16 cellular contexts compared by ENCODE assay signal in the genomic region with DNA sequence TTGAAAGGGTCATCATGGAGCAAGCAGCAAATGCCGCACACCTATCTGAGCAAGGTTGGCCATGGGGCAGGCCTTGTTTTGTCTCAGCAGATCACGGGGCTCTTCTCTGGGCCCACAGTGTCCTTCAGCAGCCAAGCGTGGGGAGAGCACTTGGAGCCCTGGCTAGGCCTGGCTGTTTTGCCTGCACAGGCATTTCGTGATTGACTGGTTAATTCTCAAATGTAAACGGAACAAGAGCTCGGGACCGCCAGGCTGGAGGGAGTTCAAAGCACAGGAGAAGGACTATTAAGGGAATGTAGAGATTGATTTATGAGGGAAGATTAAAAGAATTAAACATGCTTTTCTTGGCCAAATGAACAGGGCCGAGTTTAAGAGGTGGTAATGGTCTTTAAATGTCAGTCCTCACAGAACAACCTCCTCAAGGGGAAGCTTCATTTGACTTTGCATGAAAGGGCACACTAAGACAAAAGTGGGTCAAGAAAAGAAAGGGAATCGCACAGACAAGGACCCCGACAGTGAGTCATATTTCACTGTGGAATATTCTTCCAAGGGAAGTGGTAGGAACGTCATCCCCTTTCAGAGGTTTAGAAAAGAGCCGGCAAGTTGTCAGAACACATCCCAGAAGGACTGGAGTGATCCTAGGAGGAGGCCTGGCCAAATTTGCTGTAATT. TPM values are rescaled to one million over a fixed set of nuclear protein-coding genes. Genes with fewer than 3 reads are reported as not detected.
DNase-seq lines count a peak whose midpoint lies in the region; ATAC-seq, FAIRE-seq and TF ChIP-seq lines count a peak whose summit lies in the region.
"Had no signal": no experiment of that assay in that cellular context is flagged by ENCODE, and none has a peak within 500 bp of the region (broad histone marks: within the 10 kb centered on the region; RNA-seq: fewer than 3 reads in every experiment).

No MANE protein-coding gene starts in this region.

- no peak for TF ChIP-seq POLR2A in gastroesophageal sphincter (IDR thresholded peaks at IDR 0.05)

- TF ChIP-seq CTCF in astrocyte (IDR thresholded peaks at IDR 0.05; ENCODE audit: insufficient read depth, low read depth, low read length) (no peak), gastroesophageal sphincter (IDR thresholded peaks at IDR 0.05) (no peak), nephron (IDR thresholded peaks at IDR 0.05; ENCODE audit: unreplicated experiment in 3 of 3) (no peak)

- H3K27ac ChIP-seq in astrocyte (ENCODE audit: low read depth, low read length) (no peak overlapping the region), gastroesophageal sphincter (peak overlapping the region; percentile 74 to 90 (median 77)), urinary bladder (ENCODE audit: low read depth) (peak overlapping the region; percentile 28)

- H3K27ac Mint-ChIP-seq in astrocyte (ENCODE audit: unreplicated experiment): no peak overlapping the region
- peak overlapping the region; percentile 72 to 84 (median 73) for H3K27ac Mint-ChIP-seq in nephron
- H3K27ac Mint-ChIP-seq: activated B cell treated with CpG ODN at 0.5 μM for 24 hours had no signal

- H3K4me1 ChIP-seq in astrocyte (ENCODE audit: insufficient read depth, low read length): peaks cover 6% of the 10 kb centered on the region
- peaks cover 3 to 46% (median 6%) of the 10 kb centered on the region in 3 donors for H3K4me1 ChIP-seq in gastroesophageal sphincter
- peaks cover 3% of the 10 kb centered on the region for H3K4me1 ChIP-seq in urinary bladder (ENCODE audit: insufficient read depth)

- ATAC-seq in gastroesophageal sphincter (peak; percentile 92), HG02678 (IDR thresholded peaks at IDR 0.05; ENCODE audit: unreplicated experiment) (no peak), GM21423 (IDR thresholded peaks at IDR 0.05; ENCODE audit: unreplicated experiment) (no peak), HG03108 (IDR thresholded peaks at IDR 0.05; ENCODE audit: unreplicated experiment) (no peak)

- H3K27me3 ChIP-seq in astrocyte (ENCODE audit: insufficient read depth, low read length): no peaks in the 10 kb centered on the region
- no peaks in the 10 kb centered on the region for H3K27me3 ChIP-seq in gastroesophageal sphincter

- DNase-seq in astrocyte (ENCODE audit: low read depth): peak; percentile 70
- DNase-seq: activated B cell treated with CpG ODN at 0.5 μM for 24 hours; activated naive CD4-positive, alpha-beta T cell treated with anti-CD3 and anti-CD28 coated beads, Interleukin-2, amount 50 U/mL, for 16 hours; CD4-positive, alpha-beta memory T cell; erythroblast; midbrain; NCI-H1105 treated with DMSO at 0.1 percent for 48 hours; NCI-H446 treated with DMSO at 0.1 percent for 48 hours; stimulated activated CD4-positive, alpha-beta T cell treated with anti-CD3 and anti-CD28 coated beads, Interleukin-2, amount 100 ng/mL, for 24 hours had no signal

- H3K4me1 Mint-ChIP-seq in astrocyte (ENCODE audit: low read depth, unreplicated experiment) (no peaks in the 10 kb centered on the region), nephron (peaks cover 41% of the 10 kb centered on the region)
- H3K4me1 Mint-ChIP-seq: activated B cell treated with CpG ODN at 0.5 μM for 24 hours; CD4-positive, alpha-beta memory T cell had no signal

- H3K4me2 ChIP-seq in astrocyte (ENCODE audit: low read length): no peak overlapping the region

- H3K36me3 Mint-ChIP-seq in astrocyte (ENCODE audit: low read depth, unreplicated experiment): no peaks in the 10 kb centered on the region
- H3K36me3 Mint-ChIP-seq in nephron (ENCODE audit: low read depth): peaks cover 20% of the 10 kb centered on the region
- H3K36me3 Mint-ChIP-seq: CD4-positive, alpha-beta memory T cell had no signal

- H3K36me3 ChIP-seq in astrocyte (ENCODE audit: insufficient read depth, low read length) (no peaks in the 10 kb centered on the region), gastroesophageal sphincter (no peaks in the 10 kb centered on the region), urinary bladder (ENCODE audit: insufficient read depth) (no peaks in the 10 kb centered on the region)

- no peak overlapping the region for H3K9ac ChIP-seq in astrocyte (ENCODE audit: low read length)

- H3K4me3 Mint-ChIP-seq in astrocyte (ENCODE audit: unreplicated experiment): no peak overlapping the region
- H3K4me3 Mint-ChIP-seq in nephron: peak overlapping the region in 1 of 3 experiments; percentile 13
- H3K4me3 Mint-ChIP-seq: activated B cell treated with CpG ODN at 0.5 μM for 24 hours; CD4-positive, alpha-beta memory T cell had no signal

- H3K27me3 Mint-ChIP-seq in astrocyte (ENCODE audit: low read depth, unreplicated experiment) (peaks cover 6% of the 10 kb centered on the region), nephron (ENCODE audit: low read depth) (peaks cover 6% of the 10 kb centered on the region)

- H4K20me1 ChIP-seq in astrocyte (ENCODE audit: insufficient read depth, low read length): no peaks in the 10 kb centered on the region

- 16 to 26% methylated on average over 8 to 10 of the region's 12 CpGs for WGBS in gastroesophageal sphincter (ENCODE audit: low coverage in 1 of 2), 2 donors
- WGBS in urinary bladder: 23% methylated on average over 12 of the region's 12 CpGs

- peak overlapping the region; percentile 31 for H2AFZ ChIP-seq in astrocyte (ENCODE audit: low read depth, low read length)

- H3K4me3 ChIP-seq in astrocyte (ENCODE audit: insufficient read depth, low read depth, low read length): no peak overlapping the region
- no peak overlapping the region for H3K4me3 ChIP-seq in gastroesophageal sphincter
- no peak overlapping the region for H3K4me3 ChIP-seq in urinary bladder (ENCODE audit: low read depth, low read length)

- no peak for TF ChIP-seq EP300 in gastroesophageal sphincter (IDR thresholded peaks at IDR 0.05)

- no peaks in the 10 kb centered on the region for H3K9me3 Mint-ChIP-seq in astrocyte (ENCODE audit: unreplicated experiment)
- peaks cover 9% of the 10 kb centered on the region for H3K9me3 Mint-ChIP-seq in nephron
- H3K9me3 Mint-ChIP-seq: activated B cell treated with CpG ODN at 0.5 μM for 24 hours; CD4-positive, alpha-beta memory T cell had no signal

- no peaks in the 10 kb centered on the region for H3K79me2 ChIP-seq in astrocyte (ENCODE audit: insufficient read depth, low read length)

- H3K9me3 ChIP-seq in astrocyte (ENCODE audit: insufficient read depth, low read depth, low read length) (no peaks in the 10 kb centered on the region), gastroesophageal sphincter (no peaks in the 10 kb centered on the region)

- FAIRE-seq in astrocyte (lab: Jason Lieb, UNC): no peak
- FAIRE-seq: colon had no signal

RNA-seq across cellular contexts. Expression of a gene that starts 20.7 kb away (rescaled TPM):
- total RNA-seq in astrocyte (1.5 and 2.0 TPM in 2 replicates), gastroesophageal sphincter (100 to 1,000 TPM in 1 of 4 donors, 10 to 100 TPM in 3; 11.0 to 121 (median 64.6) TPM), urinary bladder (131 TPM)
- 71.5 TPM for polyA plus RNA-seq in urinary bladder
- total RNA-seq: activated B cell treated with CpG ODN at 0.5 μM for 24 hours had no signal
